ENCODE assay signal across 29 cellular contexts in genomic region chr5:180720501-180720900, GRCh38. TPM values are rescaled to one million over a fixed set of nuclear protein-coding genes. Genes with fewer than 3 reads are reported as not detected.
DNase-seq lines count a peak whose midpoint lies in the region; ATAC-seq, FAIRE-seq and TF ChIP-seq lines count a peak whose summit lies in the region.
"Had no signal": no experiment of that assay in that cellular context is flagged by ENCODE, and none has a peak within 500 bp of the region (broad histone marks: within the 10 kb centered on the region; RNA-seq: fewer than 3 reads in every experiment).

No MANE protein-coding gene starts in this region.

- H3K27me3 ChIP-seq in GM23338 (ENCODE audit: insufficient read depth) (no peaks in the 10 kb centered on the region), K562 (ENCODE audit: control insufficient read depth in 2 of 2, insufficient read depth in 2 of 2, low read length in 2 of 2) (peaks cover 16 to 22% of the 10 kb centered on the region in 2 experiments)

- H4K20me1 ChIP-seq in GM23338 (replicated peaks; ENCODE audit: insufficient read depth) (no peaks in the 10 kb centered on the region), K562 (replicated peaks; ENCODE audit: control insufficient read depth, insufficient read depth, low read length) (no peaks in the 10 kb centered on the region)

- H3K27ac ChIP-seq in GM23338 (ENCODE audit: low read depth) (no peak overlapping the region), K562 (ENCODE audit: extremely low read depth, low read depth, low read length) (no peak overlapping the region)
- H3K27ac ChIP-seq: 22Rv1, HL-60, RWPE1 had no signal

- BruUV-seq in K562 (replicated peaks; lab: Mats Ljungman, UMichigan): no TSS peak

- H3K4me2 ChIP-seq in GM23338 (no peak overlapping the region), K562 (ENCODE audit: insufficient read depth, low read length) (no peak overlapping the region)

- no peak overlapping the region for H3K9ac ChIP-seq in K562 (ENCODE audit: insufficient read depth in 1 of 2, low read depth in 2 of 2, low read length in 2 of 2)

- H3K27me3 Mint-ChIP-seq in activated CD4-positive, alpha-beta memory T cell treated with anti-CD3 and anti-CD28 coated beads, Interleukin-2, amount 10 ng/mL, durations not matched to agents 7 days and 5 days: peaks cover 13% of the 10 kb centered on the region
- H3K27me3 Mint-ChIP-seq in activated CD4-positive, alpha-beta memory T cell treated with anti-CD3 and anti-CD28 coated beads for 36 hours: peaks cover 11% of the 10 kb centered on the region
- H3K27me3 Mint-ChIP-seq in GM23338 (ENCODE audit: insufficient read depth, low read depth, poor library complexity) (peaks cover 10% of the 10 kb centered on the region), natural killer cell (ENCODE audit: low read depth in 2 of 2) (peaks cover 0 to 3% of the 10 kb centered on the region in 2 donors)

- FAIRE-seq in K562 (lab: Jason Lieb, UNC): no peak
- FAIRE-seq: D721Med had no signal

- no peak overlapping the region for H3K4me3 Mint-ChIP-seq in activated CD4-positive, alpha-beta memory T cell treated with anti-CD3 and anti-CD28 coated beads, Interleukin-2, amount 10 ng/mL, durations not matched to agents 7 days and 5 days
- H3K4me3 Mint-ChIP-seq in activated CD4-positive, alpha-beta memory T cell treated with anti-CD3 and anti-CD28 coated beads for 36 hours: no peak overlapping the region
- H3K4me3 Mint-ChIP-seq in GM23338 (no peak overlapping the region), natural killer cell (no peak overlapping the region)
- H3K4me3 Mint-ChIP-seq: IgD-negative memory B cell had no signal

- intact Hi-C loops in activated CD4-positive, alpha-beta memory T cell treated with anti-CD3 and anti-CD28 coated beads for 36 hours (cut with micrococcal nuclease): loop anchor here (10.0 kb wide), 1 partner anchor 54 kb away; no protein-coding TSS in a partner anchor
- intact Hi-C loops in K562 (cut with micrococcal nuclease): no loop called here
- intact Hi-C loops in natural killer cell (cut with micrococcal nuclease): no loop called here
- intact Hi-C loops in sciatic nerve (cut with DNase I): no loop called here

- TF ChIP-seq POLR2A in K562 (conservative IDR thresholded peaks at IDR 0.05): no peak

- TF ChIP-seq RAD21 in K562 (CRISPR knock-in tag; conservative IDR thresholded peaks at IDR 0.05 in 1 of 2, IDR thresholded peaks at IDR 0.05 in 1 of 2): no peak

- H3K36me3 Mint-ChIP-seq in activated CD4-positive, alpha-beta memory T cell treated with anti-CD3 and anti-CD28 coated beads, Interleukin-2, amount 10 ng/mL, durations not matched to agents 7 days and 5 days (ENCODE audit: low read depth): no peaks in the 10 kb centered on the region
- H3K36me3 Mint-ChIP-seq in activated CD4-positive, alpha-beta memory T cell treated with anti-CD3 and anti-CD28 coated beads for 36 hours: no peaks in the 10 kb centered on the region
- H3K36me3 Mint-ChIP-seq in GM23338 (ENCODE audit: low read depth) (no peaks in the 10 kb centered on the region), natural killer cell (no peaks in the 10 kb centered on the region)

- no peak overlapping the region for H3K27ac Mint-ChIP-seq in activated CD4-positive, alpha-beta memory T cell treated with anti-CD3 and anti-CD28 coated beads, Interleukin-2, amount 10 ng/mL, durations not matched to agents 7 days and 5 days
- H3K27ac Mint-ChIP-seq in activated CD4-positive, alpha-beta memory T cell treated with anti-CD3 and anti-CD28 coated beads for 36 hours: no peak overlapping the region
- H3K27ac Mint-ChIP-seq in GM23338: no peak overlapping the region
- peak overlapping the region in 1 of 2 donors; percentile 83 for H3K27ac Mint-ChIP-seq in natural killer cell
- H3K27ac Mint-ChIP-seq: IgD-negative memory B cell had no signal

- no peaks in the 10 kb centered on the region; the same call in 1 of the 2 replicates for H3K9me2 ChIP-seq in GM23338 (ENCODE audit: insufficient read depth)

- H3K4me3 ChIP-seq in GM23338: no peak overlapping the region
- H3K4me3 ChIP-seq in K562: no peak overlapping the region

- no peaks in the 10 kb centered on the region for H3K36me3 ChIP-seq in GM23338 (ENCODE audit: insufficient read depth)
- H3K36me3 ChIP-seq in K562 (ENCODE audit: control insufficient read depth, insufficient read depth, low read length): no peaks in the 10 kb centered on the region

- ATAC-seq in GM23338 (peak; percentile 69), K562 (peak; percentile 61; the same call in 2 of the 3 replicates), natural killer cell (peak; percentile 54 to 67 (median 66)), sciatic nerve (no peak)
- ATAC-seq: HCT116, Panc1 had no signal

- no peaks in the 10 kb centered on the region for H3K9me1 ChIP-seq in K562 (ENCODE audit: control insufficient read depth, insufficient read depth, low read length)

- 17% methylated on average over 9 of the region's 9 CpGs for WGBS in K562 (ENCODE audit: insufficient coverage, low coverage, missing lambda C conversion rate)

- H2AFZ ChIP-seq in GM23338 (no peak overlapping the region), K562 (ENCODE audit: low read depth, low read length) (peak overlapping the region; percentile 21; the same call in 1 of the 2 replicates)

- no peak for TF ChIP-seq EP300 in K562 (IDR thresholded peaks at IDR 0.05; ENCODE audit: low read length)

- TF ChIP-seq CTCF in GM23338 (conservative IDR thresholded peaks at IDR 0.05; ENCODE audit: low read depth in 2 of 2) (peak in 1 of 2 experiments; percentile 33; a peak in 2 of 4 replicates), K562 (IDR thresholded peaks at IDR 0.05 in 2 of 3, conservative IDR thresholded peaks at IDR 0.05 in 1 of 3; ENCODE audit: insufficient read depth in 2 of 3, low read depth in 1 of 3, low read length in 3 of 3) (no peak), natural killer cell (IDR thresholded peaks at IDR 0.05) (no peak)

- H3F3A ChIP-seq in GM23338 (replicated peaks; ENCODE audit: low read depth): no peaks in the 10 kb centered on the region; the same call in 1 of the 2 replicates

- DNase-seq in activated CD4-positive, alpha-beta memory T cell treated with anti-CD3 and anti-CD28 coated beads, Interleukin-2, amount 10 ng/mL, durations not matched to agents 7 days and 5 days: peak; percentile 19
- no peak for DNase-seq in activated CD4-positive, alpha-beta memory T cell treated with anti-CD3 and anti-CD28 coated beads for 36 hours
- DNase-seq in GM23338 (ENCODE audit: low spot score): peak; percentile 28
- DNase-seq in K562 (ENCODE audit: extremely low read depth in 1 of 4, low spot score in 3 of 4): no peak
- DNase-seq in natural killer cell: no peak
- DNase-seq in hepatic stellate cell (ENCODE audit: low spot score): no peak
- no peak for DNase-seq in activated CD4-positive, CD25-positive, alpha-beta regulatory T cell (lab: John Stamatoyannopoulos, UW)
- no peak for DNase-seq in sciatic nerve (ENCODE audit: low spot score)
- DNase-seq: ACHN, GOT3, NCI-H1048, NCI-H1417 treated with DMSO at 0.1 percent for 48 hours, NCI-H1694 treated with DMSO at 0.1 percent for 48 hours, NCI-H2081 treated with DMSO at 0.1 percent for 48 hours, NCI-H2171, NCI-H226, NCI-H510A, NCI-H69, SHP77 had no signal

- POLR2A ChIA-PET in activated CD4-positive, alpha-beta memory T cell treated with anti-CD3 and anti-CD28 coated beads, Interleukin-2, amount 10 ng/mL, durations not matched to agents 7 days and 5 days (lab: Charles Lee): interaction anchor here (1.0 kb wide), 1 partner anchor 12 kb away, joined by 3 read pairs; no protein-coding TSS in a partner anchor
- POLR2A ChIA-PET in activated CD4-positive, alpha-beta memory T cell treated with anti-CD3 and anti-CD28 coated beads for 36 hours (lab: Charles Lee): no interaction called here
- POLR2A ChIA-PET in K562 (lab: Yijun Ruan, JAX): no interaction called here

- in situ Hi-C loops in K562 (cut with MboI): no loop called here

- H3K4me1 ChIP-seq in GM23338 (ENCODE audit: insufficient read depth) (no peaks in the 10 kb centered on the region), K562 (replicated peaks in 1 of 2; ENCODE audit: control insufficient read depth in 2 of 2, insufficient read depth in 2 of 2, low read length in 2 of 2) (no peaks in the 10 kb centered on the region; a peak in 1 of 5 replicates)

- CTCF ChIA-PET in activated CD4-positive, alpha-beta memory T cell treated with anti-CD3 and anti-CD28 coated beads, Interleukin-2, amount 10 ng/mL, durations not matched to agents 7 days and 5 days (lab: Charles Lee): interaction anchor here (1.3 kb wide), 1 partner anchor 101 kb away, joined by 3 read pairs; no protein-coding TSS in a partner anchor
- CTCF ChIA-PET in activated CD4-positive, alpha-beta memory T cell treated with anti-CD3 and anti-CD28 coated beads for 36 hours (lab: Charles Lee): interaction anchor here (1.0 to 1.3 kb wide), 3 partner anchors 9 to 115 kb away, joined by 3 to 4 read pairs (median 4); no protein-coding TSS in a partner anchor
- CTCF ChIA-PET in K562 (lab: Yijun Ruan, JAX; ENCODE audit: low intra/inter-chr PET ratio): interaction anchor here (0.6 kb wide), 1 partner anchor 1156 kb away, joined by 4 read pairs; no protein-coding TSS in a partner anchor

- no peaks in the 10 kb centered on the region for H3K9me3 Mint-ChIP-seq in activated CD4-positive, alpha-beta memory T cell treated with anti-CD3 and anti-CD28 coated beads, Interleukin-2, amount 10 ng/mL, durations not matched to agents 7 days and 5 days
- H3K9me3 Mint-ChIP-seq in activated CD4-positive, alpha-beta memory T cell treated with anti-CD3 and anti-CD28 coated beads for 36 hours: no peaks in the 10 kb centered on the region
- H3K9me3 Mint-ChIP-seq in GM23338 (no peaks in the 10 kb centered on the region), natural killer cell (no peaks in the 10 kb centered on the region)

- H3K9me3 ChIP-seq in K562 (replicated peaks; ENCODE audit: control insufficient read depth, insufficient read depth, low read depth, low read length): no peaks in the 10 kb centered on the region

- H3K79me2 ChIP-seq in GM23338 (replicated peaks; ENCODE audit: insufficient read depth) (no peaks in the 10 kb centered on the region), K562 (ENCODE audit: control insufficient read depth, insufficient read depth, low read length) (no peaks in the 10 kb centered on the region)

- H3K4me1 Mint-ChIP-seq in activated CD4-positive, alpha-beta memory T cell treated with anti-CD3 and anti-CD28 coated beads, Interleukin-2, amount 10 ng/mL, durations not matched to agents 7 days and 5 days: peaks cover 34% of the 10 kb centered on the region
- H3K4me1 Mint-ChIP-seq in activated CD4-positive, alpha-beta memory T cell treated with anti-CD3 and anti-CD28 coated beads for 36 hours (ENCODE audit: low read depth): peaks cover 10% of the 10 kb centered on the region
- H3K4me1 Mint-ChIP-seq in GM23338: no peaks in the 10 kb centered on the region
- H3K4me1 Mint-ChIP-seq in natural killer cell: peaks cover 6 to 18% of the 10 kb centered on the region in 2 donors

RNA-seq across cellular contexts. Expression of gene OR2Y1, which starts 19.4 kb away (rescaled TPM):
- not detected for total RNA-seq in activated CD4-positive, alpha-beta memory T cell treated with anti-CD3 and anti-CD28 coated beads, Interleukin-2, amount 10 ng/mL, durations not matched to agents 7 days and 5 days
- not detected for total RNA-seq in activated CD4-positive, alpha-beta memory T cell treated with anti-CD3 and anti-CD28 coated beads for 36 hours
- not detected in 2 replicates for total RNA-seq in GM23338 (2014; rRNA removed; shearing (Covaris generic))
- not detected in 2 replicates for polyA plus RNA-seq in GM23338 (2016; fragmentation: Nextera tagmentation; extraction: Ambion mirVana)
- total RNA-seq in K562 (2011; cell fraction: chromatin; rRNA removed; ENCODE audit: low replicate concordance): not detected in 2 replicates
- not detected in 2 replicates for total RNA-seq in K562 (2011; cell fraction: nucleolus; rRNA removed)
- total RNA-seq in K562 (2011; cell fraction: nucleoplasm; rRNA removed): not detected in 2 replicates
- not detected in 2 replicates for total RNA-seq in K562 (2014; rRNA removed)
- not detected in 2 replicates for total RNA-seq in K562 (2014; rRNA removed; fragmentation: Illumina TruSeq; extraction: Trizol)
- not detected in 2 replicates for total RNA-seq in K562 (2015; rRNA removed; fragmentation: Illumina TruSeq; extraction: Trizol)
- not detected in 2 replicates for total RNA-seq in K562 (2021)
- polyA plus RNA-seq in K562 (2011; rRNA removed): not detected in 2 replicates
- not detected in 2 replicates for polyA plus RNA-seq in K562 (2011; cell fraction: cytosol; rRNA removed)
- not detected in 2 replicates for polyA plus RNA-seq in K562 (2011; cell fraction: nucleus; rRNA removed)
- polyA plus RNA-seq in K562 (2012): not detected in 2 replicates
- not detected in 2 replicates for polyA plus RNA-seq in K562 (2014; fragmentation: Illumina TruSeq; extraction: Trizol)
- not detected for polyA plus RNA-seq in K562 (2014; fragmentation: Nextera tagmentation; extraction: Ambion mirVana)
- polyA plus RNA-seq in K562 (2014; rRNA removed): not detected in 2 replicates
- polyA minus RNA-seq in K562 (2011; rRNA and poly(A)+ RNA removed): not detected in 2 replicates
- not detected in 2 replicates for polyA minus RNA-seq in K562 (2011; cell fraction: cytosol; rRNA and poly(A)+ RNA removed)
- polyA minus RNA-seq in K562 (2011; cell fraction: nucleus; rRNA and poly(A)+ RNA removed): not detected in 2 replicates
- total RNA-seq in natural killer cell: not detected
- not detected for total RNA-seq in sciatic nerve
- total RNA-seq: Daoy, SK-MEL-5 had no signal
- polyA plus RNA-seq: BJ, IgD-negative memory B cell had no signal

Comparison
In these comparisons a context has a peak if more than half of its experiments do, and no peak if none do; other contexts are left out.
1. DNase-seq: peak in activated CD4-positive, alpha-beta memory T cell treated with anti-CD3 and anti-CD28 coated beads, Interleukin-2, amount 10 ng/mL, durations not matched to agents 7 days and 5 days (single experiment) and GM23338 (single experiment); none in activated CD4-positive, alpha-beta memory T cell treated with anti-CD3 and anti-CD28 coated beads for 36 hours (single experiment), K562 (0 of 4), natural killer cell (single experiment), hepatic stellate cell (single experiment), activated CD4-positive, CD25-positive, alpha-beta regulatory T cell (0 of 4) and sciatic nerve (single experiment).